In genomic region chr18:38931754-38932050, GRCh38 we compare ENCODE assay signal across 18 cellular contexts.
DNase-seq lines count a peak whose midpoint lies in the region; ATAC-seq and TF ChIP-seq lines count a peak whose summit lies in the region.
"Had no signal": no experiment of that assay in that cellular context is flagged by ENCODE, and none has a peak within 500 bp of the region (broad histone marks: within the 10 kb centered on the region; RNA-seq: fewer than 3 reads in every experiment).

No MANE protein-coding gene starts in this region.

- no peak for TF ChIP-seq CTCF in neural progenitor cell (IDR thresholded peaks at IDR 0.05)

- H3K4me1 Mint-ChIP-seq in neural progenitor cell = peaks cover 13% of the 10 kb centered on the region

- H3K4me1 ChIP-seq in HAP-1 (peaks cover 30% of the 10 kb centered on the region), HUES64 (ENCODE audit: insufficient read depth, low read length) (peaks cover 32% of the 10 kb centered on the region), iPS DF 6.9 (ENCODE audit: control insufficient read depth, insufficient read depth, low read length) (peaks cover 2% of the 10 kb centered on the region; the same call in 1 of the 2 replicates), neural progenitor cell (peaks cover 12% of the 10 kb centered on the region)
- H3K4me1 ChIP-seq: BE2C had no signal

- H3K27me3 ChIP-seq in HAP-1 (ENCODE audit: low read depth) = no peaks in the 10 kb centered on the region
- H3K27me3 ChIP-seq in HUES64 (ENCODE audit: insufficient read depth, low read length) = no peaks in the 10 kb centered on the region
- H3K27me3 ChIP-seq in iPS DF 6.9 (ENCODE audit: control insufficient read depth, insufficient read depth, low read length) = no peaks in the 10 kb centered on the region
- no peaks in the 10 kb centered on the region for H3K27me3 ChIP-seq in neural progenitor cell
- H3K27me3 ChIP-seq: BE2C had no signal

- H3K36me3 Mint-ChIP-seq in neural progenitor cell = no peaks in the 10 kb centered on the region
- H3K36me3 Mint-ChIP-seq: CD4-positive, CD25-positive, alpha-beta regulatory T cell had no signal

- H3K4me3 ChIP-seq in HAP-1 (no peak overlapping the region), HUES64 (ENCODE audit: low read length) (no peak overlapping the region), iPS DF 6.9 (ENCODE audit: low read length) (no peak overlapping the region), neural progenitor cell (no peak overlapping the region)
- H3K4me3 ChIP-seq: GM23248 had no signal

- no peak overlapping the region for H3K4me2 ChIP-seq in neural progenitor cell

- H3K4me3 Mint-ChIP-seq in neural progenitor cell = no peak overlapping the region
- H3K4me3 Mint-ChIP-seq: CD4-positive, CD25-positive, alpha-beta regulatory T cell; CD8-positive, alpha-beta memory T cell had no signal

- intact Hi-C loops in left cardiac atrium (cut with DNase I) = no loop called here

- no peak overlapping the region for H3K9ac ChIP-seq in HUES64 (ENCODE audit: low read depth, low read length)
- no peak overlapping the region for H3K9ac ChIP-seq in neural progenitor cell
- H3K9ac ChIP-seq: GM23248 had no signal

- in situ Hi-C loops in HAP-1 (cut with MboI; ENCODE audit: low sequenced_read_pairs) = no loop called here

- H3K36me3 ChIP-seq in HAP-1 (replicated peaks) (no peaks in the 10 kb centered on the region), HUES64 (ENCODE audit: insufficient read depth, low read length) (no peaks in the 10 kb centered on the region), iPS DF 6.9 (ENCODE audit: control insufficient read depth, insufficient read depth, low read length) (no peaks in the 10 kb centered on the region), neural progenitor cell (no peaks in the 10 kb centered on the region)
- H3K36me3 ChIP-seq: BE2C had no signal

- 88% methylated on average over 3 of the region's 3 CpGs for WGBS in HUES64
- no CpG with 5 or more reads among the region's 3 CpGs for WGBS in iPS DF 6.9 (ENCODE audit: insufficient coverage, insufficient read length)

- no peaks in the 10 kb centered on the region for H3F3A ChIP-seq in neural progenitor cell (ENCODE audit: low read depth)

- H3K9me3 Mint-ChIP-seq in neural progenitor cell = no peaks in the 10 kb centered on the region

- H3K27ac ChIP-seq in HUES64 (ENCODE audit: low read depth, low read length) (peak overlapping the region; percentile 90), iPS DF 6.9 (ENCODE audit: low read length) (peak overlapping the region; percentile 75), neural progenitor cell (no peak overlapping the region)
- H3K27ac ChIP-seq: GM23248, HL-60 had no signal

- H3K9me3 ChIP-seq in HAP-1 = no peaks in the 10 kb centered on the region
- H3K9me3 ChIP-seq in HUES64 (ENCODE audit: insufficient read depth, low read depth, low read length) = no peaks in the 10 kb centered on the region
- H3K9me3 ChIP-seq in iPS DF 6.9 (ENCODE audit: control insufficient read depth, insufficient read depth, low read length) = no peaks in the 10 kb centered on the region
- no peaks in the 10 kb centered on the region for H3K9me3 ChIP-seq in neural progenitor cell (ENCODE audit: low read depth)
- H3K9me3 ChIP-seq: BE2C had no signal

- no peak overlapping the region for H3K27ac Mint-ChIP-seq in neural progenitor cell
- H3K27ac Mint-ChIP-seq: CD4-positive, CD25-positive, alpha-beta regulatory T cell; CD8-positive, alpha-beta memory T cell had no signal

- peaks cover 2% of the 10 kb centered on the region for H3K27me3 Mint-ChIP-seq in neural progenitor cell (ENCODE audit: insufficient read depth, low read depth)
- H3K27me3 Mint-ChIP-seq: CD4-positive, CD25-positive, alpha-beta regulatory T cell had no signal

- DNase-seq in HAP-1 (ENCODE audit: low spot score in 2 of 2) (peak; percentile 60 to 75), iPS DF 6.9 (ENCODE audit: low read depth, low spot score) (no peak), neural progenitor cell (ENCODE audit: low spot score) (peak; percentile 2), left cardiac atrium (no peak), nucleus accumbens (lab: John Stamatoyannopoulos, UW) (no peak)
- DNase-seq: ACHN; BE2C; C1 segment of cervical spinal cord; CD4-positive, CD25-positive, alpha-beta regulatory T cell; CD8-positive, alpha-beta memory T cell; COR-L47; GM23248; H7; KG1 had no signal

- no peaks in the 10 kb centered on the region for H3K79me2 ChIP-seq in neural progenitor cell (ENCODE audit: low read depth)

- no peaks in the 10 kb centered on the region for H4K20me1 ChIP-seq in neural progenitor cell (ENCODE audit: low read depth)

- ATAC-seq in left cardiac atrium (no peak), GM19455 (IDR thresholded peaks at IDR 0.05; ENCODE audit: unreplicated experiment) (no peak), HG03378 (IDR thresholded peaks at IDR 0.05; ENCODE audit: unreplicated experiment) (no peak)

- H2AFZ ChIP-seq in neural progenitor cell (replicated peaks) = no peak overlapping the region
- H2AFZ ChIP-seq: GM23248 had no signal

Comparison
In these comparisons a context has a peak if more than half of its experiments do, and no peak if none do; other contexts are left out.
1. DNase-seq: peak in HAP-1 (2 of 2) and neural progenitor cell (single experiment); none in iPS DF 6.9 (single experiment), left cardiac atrium (single experiment) and nucleus accumbens (0 of 56).